Comparison of ENCODE assay signal across 15 cellular contexts in genomic region chr14:61439779-61440418, GRCh38.
DNase-seq lines count a peak whose midpoint lies in the region; ATAC-seq and TF ChIP-seq lines count a peak whose summit lies in the region.
"Had no signal": no experiment of that assay in that cellular context is flagged by ENCODE, and none has a peak within 500 bp of the region (broad histone marks: within the 10 kb centered on the region; RNA-seq: fewer than 3 reads in every experiment).

No MANE protein-coding gene starts in this region.

- no peak for DNase-seq in activated CD4-positive, alpha-beta T cell treated with anti-CD3 and anti-CD28 coated beads for 36 hours
- DNase-seq in activated CD4-positive, alpha-beta T cell treated with anti-CD3 and anti-CD28 coated beads for 48 hours = no peak
- no peak for DNase-seq in effector memory CD4-positive, alpha-beta T cell
- DNase-seq in gastrocnemius medialis = no peak
- DNase-seq in NAMALWA (ENCODE audit: low spot score) = no peak
- DNase-seq in anterior cingulate cortex (lab: John Stamatoyannopoulos, UW) = no peak
- DNase-seq: ACHN, hypothalamus, IMR-90, NCI-H510A, tibial artery had no signal

- no peak for TF ChIP-seq CTCF in gastrocnemius medialis (IDR thresholded peaks at IDR 0.05 in 4 of 5, conservative IDR thresholded peaks at IDR 0.05 in 1 of 5)

- H3K9me3 ChIP-seq in KOPT-K1 (ENCODE audit: insufficient read depth, low read length, poor library complexity, severe bottlenecking) = no peaks in the 10 kb centered on the region
- no peaks in the 10 kb centered on the region for H3K9me3 ChIP-seq in effector memory CD4-positive, alpha-beta T cell (ENCODE audit: control insufficient read depth, low read length)
- H3K9me3 ChIP-seq in gastrocnemius medialis = no peaks in the 10 kb centered on the region
- H3K9me3 ChIP-seq: colonic mucosa, tibial artery had no signal

- peak overlapping the region; percentile 68 for H3K4me3 Mint-ChIP-seq in activated CD4-positive, alpha-beta T cell treated with anti-CD3 and anti-CD28 coated beads for 36 hours
- H3K4me3 Mint-ChIP-seq: neural crest cell had no signal

- H3K27ac ChIP-seq in KOPT-K1 (ENCODE audit: low read depth, low read length, poor library complexity, severe bottlenecking) (peak overlapping the region; percentile 100), gastrocnemius medialis (peak overlapping the region in 3 of 4 donors; percentile 38 to 55 (median 47))
- peak overlapping the region; percentile 60 for H3K27ac ChIP-seq in effector memory CD4-positive, alpha-beta T cell (ENCODE audit: insufficient read depth, low read length, poor library complexity, severe bottlenecking)
- H3K27ac ChIP-seq: colonic mucosa had no signal

- no peak for TF ChIP-seq POLR2A in gastrocnemius medialis (IDR thresholded peaks at IDR 0.05)

- POLR2A ChIA-PET in activated CD4-positive, alpha-beta T cell treated with anti-CD3 and anti-CD28 coated beads for 36 hours (lab: Charles Lee) = interaction anchor here (1.0 kb wide), 1 partner anchor 18 kb away, joined by 4 read pairs; no protein-coding TSS in a partner anchor

- H3K27me3 ChIP-seq in effector memory CD4-positive, alpha-beta T cell (replicated peaks; ENCODE audit: control insufficient read depth, insufficient read depth, low read length, poor library complexity, severe bottlenecking) = no peaks in the 10 kb centered on the region
- no peaks in the 10 kb centered on the region for H3K27me3 ChIP-seq in gastrocnemius medialis
- H3K27me3 ChIP-seq: colonic mucosa, tibial artery had no signal

- H3K27ac Mint-ChIP-seq in activated CD4-positive, alpha-beta T cell treated with anti-CD3 and anti-CD28 coated beads for 36 hours = peak overlapping the region; percentile 87

- in situ Hi-C loops in gastrocnemius medialis (cut with MboI; ENCODE audit: low sequenced_read_pairs in 4 of 4) = loop anchor here in 1 of 4 donors (10.0 kb wide), 1 partner anchor 135 kb away; no protein-coding TSS in a partner anchor

- H3K27me3 Mint-ChIP-seq in activated CD4-positive, alpha-beta T cell treated with anti-CD3 and anti-CD28 coated beads for 36 hours = no peaks in the 10 kb centered on the region

- H3K4me1 ChIP-seq in effector memory CD4-positive, alpha-beta T cell (ENCODE audit: control insufficient read depth, insufficient read depth, low read length, poor library complexity, severe bottlenecking) = peaks cover 53% of the 10 kb centered on the region
- H3K4me1 ChIP-seq in gastrocnemius medialis = peaks cover 23 to 33% of the 10 kb centered on the region in 2 donors
- H3K4me1 ChIP-seq: colonic mucosa had no signal

- peaks cover 92% of the 10 kb centered on the region for H3K4me1 Mint-ChIP-seq in activated CD4-positive, alpha-beta T cell treated with anti-CD3 and anti-CD28 coated beads for 36 hours

- H3K36me3 ChIP-seq in KOPT-K1 (ENCODE audit: insufficient read depth, low read length) = peaks cover 8% of the 10 kb centered on the region
- no peaks in the 10 kb centered on the region for H3K36me3 ChIP-seq in effector memory CD4-positive, alpha-beta T cell (ENCODE audit: control insufficient read depth, insufficient read depth, low read length)
- no peaks in the 10 kb centered on the region for H3K36me3 ChIP-seq in gastrocnemius medialis
- H3K36me3 ChIP-seq: colonic mucosa, tibial artery had no signal

- peaks cover 17% of the 10 kb centered on the region for H3K36me3 Mint-ChIP-seq in activated CD4-positive, alpha-beta T cell treated with anti-CD3 and anti-CD28 coated beads for 36 hours (ENCODE audit: low read depth)

- ATAC-seq in activated CD4-positive, alpha-beta T cell treated with anti-CD3 and anti-CD28 coated beads for 36 hours = no peak
- ATAC-seq in gastrocnemius medialis = no peak
- no peak for ATAC-seq in GM18517 (IDR thresholded peaks at IDR 0.05; ENCODE audit: unreplicated experiment)

- CTCF ChIA-PET in activated CD4-positive, alpha-beta T cell treated with anti-CD3 and anti-CD28 coated beads for 36 hours (lab: Charles Lee) = interaction anchor here (0.8 to 3.1 kb wide), 6 partner anchors 9 to 162 kb away, joined by 3 to 18 read pairs (median 3); no protein-coding TSS in a partner anchor

- intact Hi-C loops in activated CD4-positive, alpha-beta T cell treated with anti-CD3 and anti-CD28 coated beads for 36 hours (cut with DNase I, micrococcal nuclease) = loop anchor here (2.0 to 5.0 kb wide), 2 partner anchors 49 to 113 kb away; no protein-coding TSS in a partner anchor
- intact Hi-C loops in gastrocnemius medialis (cut with DNase I; ENCODE audit: low total_unique reads) = no loop called here

- H3K4me3 ChIP-seq in effector memory CD4-positive, alpha-beta T cell (ENCODE audit: insufficient read depth, low read depth, low read length, poor library complexity, severe bottlenecking) = no peak overlapping the region
- no peak overlapping the region for H3K4me3 ChIP-seq in gastrocnemius medialis
- H3K4me3 ChIP-seq: colonic mucosa, tibial artery had no signal

- H3K9me3 Mint-ChIP-seq in activated CD4-positive, alpha-beta T cell treated with anti-CD3 and anti-CD28 coated beads for 36 hours (ENCODE audit: low read depth) = no peaks in the 10 kb centered on the region
- H3K9me3 Mint-ChIP-seq: neural crest cell had no signal

Comparison
In these comparisons a context has a peak if more than half of its experiments do, and no peak if none do; other contexts are left out.
1. H3K27ac ChIP-seq: peak in every context shown above with its lines; median percentile 100 in KOPT-K1; 60 in effector memory CD4-positive, alpha-beta T cell; 47 in gastrocnemius medialis.